20 cellular contexts compared by ENCODE assay signal in genomic region chr4:107468812-107469211, GRCh38.
DNase-seq lines count a peak whose midpoint lies in the region; ATAC-seq lines count a peak whose summit lies in the region.
"Had no signal": no experiment of that assay in that cellular context is flagged by ENCODE, and none has a peak within 500 bp of the region (broad histone marks: within the 10 kb centered on the region; RNA-seq: fewer than 3 reads in every experiment).

No MANE protein-coding gene starts in this region.

- peaks cover 5% of the 10 kb centered on the region for H3K9me3 Mint-ChIP-seq in natural killer cell treated with Interleukin-12 subunit alpha and Interleukin-12 subunit beta and Interleukin-15 and Interleukin-18, amount 100 ng/mL, for 72 hours
- H3K9me3 Mint-ChIP-seq: activated naive CD4-positive, alpha-beta T cell treated with anti-CD3 and anti-CD28 coated beads, Interleukin-2, amount 50 U/mL, for 24 hours; CD4-positive, alpha-beta memory T cell; mesothelial cell of epicardium; stimulated activated effector memory CD8-positive, alpha-beta T cell treated with anti-CD3 and anti-CD28 coated beads, Interleukin-12 subunit alpha, Interleukin-12 subunit beta, amount 100 ng/mL, for 72 hours had no signal

- no peak overlapping the region for H3K4ac ChIP-seq in mesenchymal stem cell (ENCODE audit: low read depth in 1 of 2, low read length in 2 of 2)

- H3K23ac ChIP-seq in mesenchymal stem cell (ENCODE audit: low read length in 2 of 2): no peak overlapping the region

- no peaks in the 10 kb centered on the region for H3K79me1 ChIP-seq in mesenchymal stem cell (replicated peaks; ENCODE audit: low read length, poor library complexity, severe bottlenecking)

- H3K36me3 ChIP-seq in mesenchymal stem cell (ENCODE audit: control insufficient read depth in 1 of 2, insufficient read depth in 2 of 2, low read depth in 1 of 2, low read length in 2 of 2): no peaks in the 10 kb centered on the region
- H3K36me3 ChIP-seq: ascending aorta, thoracic aorta had no signal

- no peak overlapping the region for H4K8ac ChIP-seq in mesenchymal stem cell (ENCODE audit: low read length)

- no peak overlapping the region for H3K9ac ChIP-seq in mesenchymal stem cell (ENCODE audit: low read length)

- ATAC-seq in GM18868 (IDR thresholded peaks at IDR 0.05; ENCODE audit: unreplicated experiment) (peak; percentile 64), GM18498 (IDR thresholded peaks at IDR 0.05; ENCODE audit: unreplicated experiment) (no peak)
- no peak for ATAC-seq in natural killer cell treated with Interleukin-12 subunit alpha and Interleukin-12 subunit beta and Interleukin-15 and Interleukin-18, amount 100 ng/mL, for 72 hours
- ATAC-seq: HepG2; stimulated activated effector memory CD8-positive, alpha-beta T cell treated with anti-CD3 and anti-CD28 coated beads, Interleukin-12 subunit alpha, Interleukin-12 subunit beta, amount 100 ng/mL, for 72 hours had no signal

- no peaks in the 10 kb centered on the region for H3K27me3 Mint-ChIP-seq in natural killer cell treated with Interleukin-12 subunit alpha and Interleukin-12 subunit beta and Interleukin-15 and Interleukin-18, amount 100 ng/mL, for 72 hours
- H3K27me3 Mint-ChIP-seq: activated naive CD4-positive, alpha-beta T cell treated with anti-CD3 and anti-CD28 coated beads, Interleukin-2, amount 50 U/mL, for 24 hours; CD4-positive, alpha-beta memory T cell had no signal

- no peak overlapping the region for H3K4me2 ChIP-seq in mesenchymal stem cell (ENCODE audit: low read length, poor library complexity, severe bottlenecking)

- no peak overlapping the region for H2BK5ac ChIP-seq in mesenchymal stem cell (ENCODE audit: low read depth, low read length, poor library complexity, severe bottlenecking)

- no peak overlapping the region for H2AK5ac ChIP-seq in mesenchymal stem cell (ENCODE audit: low read length, severe bottlenecking)

- H3K4me3 ChIP-seq in mesenchymal stem cell (ENCODE audit: insufficient read depth in 1 of 2, low read depth in 1 of 2, low read length in 2 of 2): no peak overlapping the region
- H3K4me3 ChIP-seq: ascending aorta, thoracic aorta had no signal

- no peak overlapping the region for H3K27ac ChIP-seq in mesenchymal stem cell (ENCODE audit: low read length, poor library complexity, severe bottlenecking)
- H3K27ac ChIP-seq: ascending aorta, thoracic aorta had no signal

- 73% methylated on average over 2 of the region's 3 CpGs for WGBS in mesenchymal stem cell

- no peak overlapping the region for H3K4me3 Mint-ChIP-seq in natural killer cell treated with Interleukin-12 subunit alpha and Interleukin-12 subunit beta and Interleukin-15 and Interleukin-18, amount 100 ng/mL, for 72 hours
- H3K4me3 Mint-ChIP-seq: activated naive CD4-positive, alpha-beta T cell treated with anti-CD3 and anti-CD28 coated beads, Interleukin-2, amount 50 U/mL, for 24 hours; CD4-positive, alpha-beta memory T cell; mesothelial cell of epicardium; stimulated activated effector memory CD8-positive, alpha-beta T cell treated with anti-CD3 and anti-CD28 coated beads, Interleukin-12 subunit alpha, Interleukin-12 subunit beta, amount 100 ng/mL, for 72 hours had no signal

- no peak overlapping the region for H2BK12ac ChIP-seq in mesenchymal stem cell (ENCODE audit: low read length in 2 of 2)

- DNase-seq in H4 (ENCODE audit: low spot score) (peak; percentile 16), NCI-H526 treated with DMSO at 0.1 percent for 48 hours (lab: John Stamatoyannopoulos, UW) (peak; percentile 26), mesenchymal stem cell (peak; percentile 12), mesenteric fat pad (ENCODE audit: low spot score) (no peak)
- DNase-seq in natural killer cell treated with Interleukin-12 subunit alpha and Interleukin-12 subunit beta and Interleukin-15 and Interleukin-18, amount 100 ng/mL, for 72 hours (ENCODE audit: low spot score): no peak
- DNase-seq: activated T-cell treated with anti-CD3 and anti-CD28 coated beads, Interleukin-2, amount 50 U/mL, for 48 hours; CD4-positive, alpha-beta memory T cell; erythroblast; NCI-H1436; NCI-H69; Right ventricle myocardium superior; SW 1271 had no signal

- H3K4me1 ChIP-seq in mesenchymal stem cell (ENCODE audit: control insufficient read depth, insufficient read depth, low read depth, low read length): no peaks in the 10 kb centered on the region
- H3K4me1 ChIP-seq: ascending aorta had no signal

- no peak overlapping the region for H2BK120ac ChIP-seq in mesenchymal stem cell (ENCODE audit: low read depth, low read length)

- H3K27me3 ChIP-seq in mesenchymal stem cell (ENCODE audit: control insufficient read depth in 1 of 2, insufficient read depth in 1 of 2, low read length in 2 of 2): no peaks in the 10 kb centered on the region
- H3K27me3 ChIP-seq: ascending aorta had no signal

- H3K18ac ChIP-seq in mesenchymal stem cell (ENCODE audit: low read depth in 1 of 2, low read length in 2 of 2): no peak overlapping the region

- H3K36me3 Mint-ChIP-seq in natural killer cell treated with Interleukin-12 subunit alpha and Interleukin-12 subunit beta and Interleukin-15 and Interleukin-18, amount 100 ng/mL, for 72 hours: no peaks in the 10 kb centered on the region
- H3K36me3 Mint-ChIP-seq: activated naive CD4-positive, alpha-beta T cell treated with anti-CD3 and anti-CD28 coated beads, Interleukin-2, amount 50 U/mL, for 24 hours; CD4-positive, alpha-beta memory T cell; mesothelial cell of epicardium; stimulated activated effector memory CD8-positive, alpha-beta T cell treated with anti-CD3 and anti-CD28 coated beads, Interleukin-12 subunit alpha, Interleukin-12 subunit beta, amount 100 ng/mL, for 72 hours had no signal

- no peak overlapping the region for H3K14ac ChIP-seq in mesenchymal stem cell (ENCODE audit: low read length in 2 of 2)

- H3K9me3 ChIP-seq in mesenchymal stem cell (ENCODE audit: control insufficient read depth, low read length): no peaks in the 10 kb centered on the region
- H3K9me3 ChIP-seq: ascending aorta, thoracic aorta had no signal

- H3K27ac Mint-ChIP-seq in natural killer cell treated with Interleukin-12 subunit alpha and Interleukin-12 subunit beta and Interleukin-15 and Interleukin-18, amount 100 ng/mL, for 72 hours: no peak overlapping the region
- H3K27ac Mint-ChIP-seq: activated naive CD4-positive, alpha-beta T cell treated with anti-CD3 and anti-CD28 coated beads, Interleukin-2, amount 50 U/mL, for 24 hours; CD4-positive, alpha-beta memory T cell; mesothelial cell of epicardium; stimulated activated effector memory CD8-positive, alpha-beta T cell treated with anti-CD3 and anti-CD28 coated beads, Interleukin-12 subunit alpha, Interleukin-12 subunit beta, amount 100 ng/mL, for 72 hours had no signal

- H4K91ac ChIP-seq in mesenchymal stem cell (ENCODE audit: low read length): no peak overlapping the region

- H2BK15ac ChIP-seq in mesenchymal stem cell (ENCODE audit: low read depth, poor library complexity, severe bottlenecking): no peak overlapping the region

- no peak overlapping the region for H2AFZ ChIP-seq in mesenchymal stem cell (ENCODE audit: low read depth, low read length)

- H3K4me1 Mint-ChIP-seq in natural killer cell treated with Interleukin-12 subunit alpha and Interleukin-12 subunit beta and Interleukin-15 and Interleukin-18, amount 100 ng/mL, for 72 hours (ENCODE audit: low read depth in 2 of 2): no peaks in the 10 kb centered on the region
- H3K4me1 Mint-ChIP-seq: activated naive CD4-positive, alpha-beta T cell treated with anti-CD3 and anti-CD28 coated beads, Interleukin-2, amount 50 U/mL, for 24 hours; CD4-positive, alpha-beta memory T cell; stimulated activated effector memory CD8-positive, alpha-beta T cell treated with anti-CD3 and anti-CD28 coated beads, Interleukin-12 subunit alpha, Interleukin-12 subunit beta, amount 100 ng/mL, for 72 hours had no signal

Comparison
In these comparisons a context has a peak if more than half of its experiments do, and no peak if none do; other contexts are left out.
1. DNase-seq: peak in H4 (single experiment), NCI-H526 treated with DMSO at 0.1 percent for 48 hours (single experiment) and mesenchymal stem cell (single experiment); none in natural killer cell treated with Interleukin-12 subunit alpha and Interleukin-12 subunit beta and Interleukin-15 and Interleukin-18, amount 100 ng/mL, for 72 hours (single experiment) and mesenteric fat pad (single experiment).